ENCODE assay signal across 9 cellular contexts in genomic region chr1:233668725-233669294, GRCh38. TPM values are rescaled to one million over a fixed set of nuclear protein-coding genes. Genes with fewer than 3 reads are reported as not detected.
DNase-seq lines count a peak whose midpoint lies in the region; ATAC-seq and TF ChIP-seq lines count a peak whose summit lies in the region.
"Had no signal": no experiment of that assay in that cellular context is flagged by ENCODE, and none has a peak within 500 bp of the region (broad histone marks: within the 10 kb centered on the region; RNA-seq: fewer than 3 reads in every experiment).

No MANE protein-coding gene starts in this region.

- peak overlapping the region; percentile 75 for H3K27ac ChIP-seq in foreskin keratinocyte

- H3K4me3 Mint-ChIP-seq in natural killer cell: no peak overlapping the region

- no peaks in the 10 kb centered on the region for H3K27me3 ChIP-seq in foreskin keratinocyte

- H3K27ac Mint-ChIP-seq in natural killer cell: no peak overlapping the region

- peak; percentile 37 for TF ChIP-seq CTCF in foreskin keratinocyte (conservative IDR thresholded peaks at IDR 0.05)
- no peak for TF ChIP-seq CTCF in natural killer cell (IDR thresholded peaks at IDR 0.05)

- H3K9me3 Mint-ChIP-seq in natural killer cell: peaks cover 0 to 4% of the 10 kb centered on the region in 2 donors

- no peaks in the 10 kb centered on the region for H3K4me1 Mint-ChIP-seq in natural killer cell

- peak; percentile 62 for ATAC-seq in GM21526 (IDR thresholded peaks at IDR 0.05; ENCODE audit: low FRiP score, unreplicated experiment)
- peak; percentile 99 for ATAC-seq in foreskin keratinocyte
- ATAC-seq in natural killer cell: no peak
- no peak for ATAC-seq in HG03135 (IDR thresholded peaks at IDR 0.05; ENCODE audit: unreplicated experiment)

- peak; percentile 20 for DNase-seq in COR-L47 (lab: John Stamatoyannopoulos, UW)
- DNase-seq in OCI-M1 (lab: John Stamatoyannopoulos, UW): peak; percentile 89
- DNase-seq in foreskin keratinocyte: peak; percentile 77 to 91
- DNase-seq in activated naive CD4-positive, alpha-beta T cell (lab: John Stamatoyannopoulos, UW): no peak
- no peak for DNase-seq in natural killer cell
- DNase-seq in KG1 (lab: John Stamatoyannopoulos, UW): no peak
- DNase-seq: glutamatergic neuron had no signal

- intact Hi-C loops in natural killer cell (cut with micrococcal nuclease): no loop called here

- H3K36me3 Mint-ChIP-seq in natural killer cell: no peaks in the 10 kb centered on the region

- peaks cover 13% of the 10 kb centered on the region for H3K4me1 ChIP-seq in foreskin keratinocyte

- no peaks in the 10 kb centered on the region for H3K27me3 Mint-ChIP-seq in natural killer cell (ENCODE audit: low read depth in 2 of 2)

RNA-seq across cellular contexts. Expression of gene KCNK1, which starts 54.9 kb away (rescaled TPM):
- total RNA-seq in foreskin keratinocyte (13.9 and 15.4 TPM in 2 replicates), natural killer cell (under 1 TPM in 1 of 3 donors, not detected in 2; 0.16 TPM)
- polyA plus RNA-seq in foreskin keratinocyte: 9.3 and 11.4 TPM in 2 replicates

Comparison
In these comparisons a context has a peak if more than half of its experiments do, and no peak if none do; other contexts are left out.
1. DNase-seq: peak in COR-L47 (single experiment), OCI-M1 (single experiment) and foreskin keratinocyte (2 of 2); none in activated naive CD4-positive, alpha-beta T cell (0 of 4), natural killer cell (single experiment) and KG1 (single experiment).
2. ATAC-seq: peak in GM21526 (single experiment) and foreskin keratinocyte (single experiment); none in natural killer cell (0 of 3) and HG03135 (single experiment).
3. RNA of gene KCNK1, which starts 54.9 kb away (total RNA-seq): 13.9 to 15.4 TPM in foreskin keratinocyte; 0.16 TPM in natural killer cell; every median in the first group is over 10 times any median in the second.